8 cellular contexts compared by ENCODE assay signal in genomic region chr2:206159346-206160123, GRCh38. TPM values are rescaled to one million over a fixed set of nuclear protein-coding genes. Genes with fewer than 3 reads are reported as not detected.
DNase-seq lines count a peak whose midpoint lies in the region; ATAC-seq and TF ChIP-seq lines count a peak whose summit lies in the region.

Gene EEF1B2, plus strand, starts transcription at chr2:206159895. Its CDS starts 85 bp downstream, at chr2:206159980.
Gene NDUFS1, minus strand, starts transcription at chr2:206159444. Its CDS starts 5,766 bp downstream, at chr2:206153678.

- 0 to 1% (median 1%) methylated on average over 46 to 64 of the region's 64 CpGs for WGBS in heart left ventricle, 4 donors

- H3K4me3 ChIP-seq in heart left ventricle, result peak within 1 kb of the TSS; percentile 54 to 96 (median 86)

- intact Hi-C loops in T-helper 1 cell treated with Interleukin-12 subunit alpha and Interleukin-12 subunit beta and Interleukin-4 antibody, amounts not matched to agents 30 ng/mL and 1 ng/mL, for 36 hours (cut with micrococcal nuclease), result loop anchor here (1.0 to 10.0 kb wide), 11 partner anchors 73 to 1552 kb away; partner anchors contain the start of genes ADAM23, CCNYL1, CREB1 and FASTKD2
- intact Hi-C loops in heart left ventricle (cut with DNase I), result loop anchor here in 9 of 10 donors (2.0 to 10.0 kb wide), 10 partner anchors 72 to 1835 kb away; partner anchors contain the start of genes ADAM23 (in 2 of the 9), INO80D (in 2 of the 9) and ZDBF2 (in 2 of the 9)

- H3K27ac ChIP-seq in heart left ventricle, result peak within 1 kb of the TSS; percentile 83 to 99 (median 96)

- TF ChIP-seq POLR2A in heart left ventricle (IDR thresholded peaks at IDR 0.05), result peak in 1 of 2 donors; percentile 62

- no peaks in the 10 kb centered on the region for H3K9me3 ChIP-seq in heart left ventricle

- peaks cover 3 to 44% (median 34%) of the 10 kb centered on the region in 12 donors for H3K4me1 ChIP-seq in heart left ventricle

- peak within 1 kb of the TSS; percentile 98 for H3K27ac Mint-ChIP-seq in type B pancreatic cell

- peaks cover 0 to 43% (median 35%) of the 10 kb centered on the region in 9 donors for H3K36me3 ChIP-seq in heart left ventricle

- peaks cover 32% of the 10 kb centered on the region for H3K4me1 Mint-ChIP-seq in type B pancreatic cell (ENCODE audit: unreplicated experiment)

- H3K9me3 Mint-ChIP-seq in type B pancreatic cell, result peaks cover 4% of the 10 kb centered on the region

- no peaks in the 10 kb centered on the region for H3K27me3 ChIP-seq in heart left ventricle

- peak within 1 kb of the TSS; percentile 99 for H3K4me3 Mint-ChIP-seq in type B pancreatic cell

- DNase-seq in GM13976 (ENCODE audit: low spot score) (peak; percentile 98), NCI-H146 treated with DMSO at 0.1 percent for 48 hours (lab: John Stamatoyannopoulos, UW; ENCODE audit: unreplicated experiment) (peak; percentile 86), amniotic epithelial cell (ENCODE audit: low read depth) (peak; percentile 98), heart left ventricle (peak; percentile 98 to 99 (median 98)), pons (ENCODE audit: low spot score) (peak; percentile 99), type B pancreatic cell (ENCODE audit: extremely low spot score, unreplicated experiment) (peak; percentile 97)

- H3K27me3 Mint-ChIP-seq in type B pancreatic cell, result no peaks in the 10 kb centered on the region

- TF ChIP-seq CTCF in GM13976 (IDR thresholded peaks at IDR 0.05; ENCODE audit: borderline replicate concordance, control extremely low read depth, extremely low read depth, insufficient read depth, missing control alignments), result no peak
- no peak for TF ChIP-seq CTCF in heart left ventricle (IDR thresholded peaks at IDR 0.05)
- no peak for TF ChIP-seq CTCF in type B pancreatic cell (conservative IDR thresholded peaks at IDR 0.05)

- in situ Hi-C loops in GM13976 (cut with MboI; ENCODE audit: low sequenced_read_pairs, unreplicated experiment), result no loop called here

- ATAC-seq in HG02870 (IDR thresholded peaks at IDR 0.05; ENCODE audit: unreplicated experiment) (peak; percentile 90), heart left ventricle (peak; percentile 96 to 97 (median 96))

- peaks cover 42% of the 10 kb centered on the region for H3K36me3 Mint-ChIP-seq in type B pancreatic cell

RNA-seq across cellular contexts. Expression of gene EEF1B2, which starts in this region (rescaled TPM):
- 439 and 462 TPM in 2 replicates for total RNA-seq in T-helper 1 cell treated with Interleukin-12 subunit alpha and Interleukin-12 subunit beta and Interleukin-4 antibody, amounts not matched to agents 30 ng/mL and 1 ng/mL, for 36 hours
- 100 to 1,000 TPM; 123 to 326 (median 244) TPM for total RNA-seq in heart left ventricle
- polyA plus RNA-seq in heart left ventricle, result 100 to 1,000 TPM; 208 to 820 TPM
- total RNA-seq in type B pancreatic cell (ENCODE audit: low replicate concordance), result 623 and 674 TPM in 2 replicates

RNA-seq across cellular contexts. Expression of gene NDUFS1, which starts in this region (rescaled TPM):
- 62.6 and 64.7 TPM in 2 replicates for total RNA-seq in T-helper 1 cell treated with Interleukin-12 subunit alpha and Interleukin-12 subunit beta and Interleukin-4 antibody, amounts not matched to agents 30 ng/mL and 1 ng/mL, for 36 hours
- total RNA-seq in heart left ventricle (100 to 1,000 TPM; 302 to 804 (median 536) TPM), type B pancreatic cell (ENCODE audit: low replicate concordance) (81.5 and 95.9 TPM in 2 replicates)
- 100 to 1,000 TPM in 1 of 2 donors, 10 to 100 TPM in 1; 97.0 to 168 TPM for polyA plus RNA-seq in heart left ventricle

Comparison
In these comparisons a context has a peak if more than half of its experiments do, and no peak if none do; other contexts are left out.
1. Peak in every context shown above with its lines: DNase-seq, ATAC-seq, H3K4me3 ChIP-seq and H3K27ac ChIP-seq.